In genomic region chr7:25361863-25362262, GRCh38 we compare ENCODE assay signal across 17 cellular contexts.
DNase-seq lines count a peak whose midpoint lies in the region; ATAC-seq and TF ChIP-seq lines count a peak whose summit lies in the region.
"Had no signal": no experiment of that assay in that cellular context is flagged by ENCODE, and none has a peak within 500 bp of the region (broad histone marks: within the 10 kb centered on the region; RNA-seq: fewer than 3 reads in every experiment).

No MANE protein-coding gene starts in this region.

- H3K9me3 Mint-ChIP-seq in nephron, result peaks cover 3% of the 10 kb centered on the region
- H3K9me3 Mint-ChIP-seq: CD4-positive, alpha-beta T cell had no signal

- no peaks in the 10 kb centered on the region for H3K36me3 Mint-ChIP-seq in nephron (ENCODE audit: low read depth)

- H3K4me3 ChIP-seq in GM23248 (no peak overlapping the region), epithelial cell of esophagus (ENCODE audit: low read length) (no peak overlapping the region), left ventricle myocardium inferior (no peak overlapping the region)
- H3K4me3 ChIP-seq: SJCRH30 had no signal

- no peak overlapping the region for H3K9ac ChIP-seq in GM23248

- H3K9me3 ChIP-seq in GM23248 (ENCODE audit: low read depth) (no peaks in the 10 kb centered on the region), left ventricle myocardium inferior (replicated peaks) (no peaks in the 10 kb centered on the region)
- H3K9me3 ChIP-seq: SJCRH30 had no signal

- H3K36me3 ChIP-seq in GM23248 (ENCODE audit: low read depth) (no peaks in the 10 kb centered on the region), left ventricle myocardium inferior (no peaks in the 10 kb centered on the region)
- H3K36me3 ChIP-seq: SJCRH30 had no signal

- H3F3A ChIP-seq in GM23248 (ENCODE audit: insufficient read depth), result no peaks in the 10 kb centered on the region

- DNase-seq in NCI-H2029 (lab: John Stamatoyannopoulos, UW), result peak; percentile 9
- DNase-seq in NCI-H2029 treated with DMSO at 0.1 percent for 48 hours (lab: John Stamatoyannopoulos, UW), result no peak
- DNase-seq in GM23248, result peak; percentile 6
- DNase-seq in epithelial cell of esophagus (ENCODE audit: low read depth), result peak; percentile 4
- no peak for DNase-seq in left ventricle myocardium inferior
- DNase-seq: CD4-positive, alpha-beta T cell; DMS79; H7; HFFc6; KG1; NCI-H1417 treated with DMSO at 0.1 percent for 48 hours; NCI-H187 treated with DMSO at 0.1 percent for 48 hours; NCI-H510A treated with DMSO at 0.1 percent for 48 hours; SJCRH30 had no signal

- no peaks in the 10 kb centered on the region for H3K79me2 ChIP-seq in GM23248 (ENCODE audit: insufficient read depth)

- ATAC-seq in GM18511 (IDR thresholded peaks at IDR 0.05; ENCODE audit: unreplicated experiment), result no peak
- ATAC-seq: Panc1 had no signal

- in situ Hi-C loops in GM23248 (cut with MboI), result no loop called here

- 5 to 6% methylated on average over 1 of the region's 1 CpG for WGBS in GM23248 (ENCODE audit: low coverage in 1 of 2, low lambda C conversion rate in 2 of 2, missing lambda C conversion rate in 2 of 2), 2 experiments

- H3K27ac ChIP-seq in GM23248 (no peak overlapping the region), left ventricle myocardium inferior (replicated peaks) (no peak overlapping the region)
- H3K27ac ChIP-seq: SJCRH30 had no signal

- peak overlapping the region; percentile 30 to 96 (median 68) for H3K27ac Mint-ChIP-seq in nephron
- H3K27ac Mint-ChIP-seq: CD4-positive, alpha-beta T cell; HFFc6 had no signal

- H3K27me3 Mint-ChIP-seq in nephron (ENCODE audit: low read depth), result no peaks in the 10 kb centered on the region

- peaks cover 31% of the 10 kb centered on the region for H3K4me1 Mint-ChIP-seq in nephron

- H3K4me1 ChIP-seq in GM23248 (ENCODE audit: insufficient read depth), result no peaks in the 10 kb centered on the region
- H3K4me1 ChIP-seq in left ventricle myocardium inferior, result no peaks in the 10 kb centered on the region
- H3K4me1 ChIP-seq: SJCRH30 had no signal

- no peaks in the 10 kb centered on the region for H3K9me2 ChIP-seq in GM23248 (ENCODE audit: insufficient read depth)

- no peak overlapping the region for H2AFZ ChIP-seq in GM23248

- H3K27me3 ChIP-seq in GM23248 (replicated peaks; ENCODE audit: insufficient read depth), result no peaks in the 10 kb centered on the region
- H3K27me3 ChIP-seq in left ventricle myocardium inferior (ENCODE audit: low read depth), result no peaks in the 10 kb centered on the region
- H3K27me3 ChIP-seq: SJCRH30 had no signal

- TF ChIP-seq CTCF in epithelial cell of esophagus (IDR thresholded peaks at IDR 0.05; ENCODE audit: insufficient read depth, low read depth, low read length, missing control alignments) (no peak), nephron (IDR thresholded peaks at IDR 0.05; ENCODE audit: unreplicated experiment in 3 of 3) (no peak), left ventricle myocardium inferior (IDR thresholded peaks at IDR 0.05; ENCODE audit: borderline replicate concordance) (no peak)

- H3K4me2 ChIP-seq in GM23248 (ENCODE audit: unreplicated experiment), result no peak overlapping the region

- no peak overlapping the region for H3K4me3 Mint-ChIP-seq in nephron
- H3K4me3 Mint-ChIP-seq: CD4-positive, alpha-beta T cell; HFFc6 had no signal

- intact Hi-C loops in left ventricle myocardium inferior (cut with micrococcal nuclease), result no loop called here

- no peaks in the 10 kb centered on the region for H4K20me1 ChIP-seq in GM23248 (ENCODE audit: insufficient read depth)

Comparison
In these comparisons a context has a peak if more than half of its experiments do, and no peak if none do; other contexts are left out.
1. DNase-seq: peak in NCI-H2029 (single experiment), GM23248 (single experiment) and epithelial cell of esophagus (single experiment); none in NCI-H2029 treated with DMSO at 0.1 percent for 48 hours (single experiment) and left ventricle myocardium inferior (single experiment).